Comparison of ENCODE assay signal across 8 cellular contexts in the genomic region with DNA sequence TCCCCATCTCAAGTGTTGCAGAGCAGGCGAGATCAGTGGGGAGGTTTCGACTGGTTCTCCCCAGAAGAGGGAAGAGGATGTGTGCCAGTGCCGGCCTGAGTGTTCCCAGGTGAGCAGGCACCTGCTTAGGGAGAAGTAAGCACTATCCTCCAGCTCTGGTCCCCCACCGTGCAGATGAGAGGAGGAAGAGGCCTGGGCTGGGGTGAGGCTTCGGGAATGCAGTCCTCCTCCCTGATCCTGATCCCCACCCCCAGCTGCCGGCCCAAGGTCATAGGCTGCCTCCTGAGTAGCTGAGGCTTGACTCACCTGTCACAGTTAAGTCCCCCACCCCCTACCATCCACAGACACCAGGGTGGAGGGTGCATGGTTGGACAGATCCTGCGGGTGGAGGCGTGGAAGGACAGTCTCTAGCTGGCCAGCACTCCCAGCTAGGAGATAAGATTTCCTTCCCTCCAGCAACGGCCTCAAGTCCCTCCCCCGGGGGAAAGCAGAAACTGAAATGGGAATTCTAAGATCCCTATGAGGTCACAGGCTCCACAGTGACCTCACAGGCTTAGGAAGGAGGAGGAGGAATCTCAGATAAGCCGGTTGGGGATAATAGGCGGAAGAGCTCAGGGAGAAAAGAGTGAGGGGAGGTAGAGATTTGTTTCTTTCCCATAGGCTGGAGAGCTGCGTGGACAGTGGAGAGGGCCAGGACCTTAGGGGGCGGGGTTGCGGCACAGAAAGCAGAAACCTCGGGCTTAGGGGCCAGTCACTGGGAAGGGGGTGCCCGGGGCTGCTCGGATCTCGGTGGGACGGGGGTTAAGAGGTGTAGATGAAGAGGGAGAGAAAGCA. TPM values are rescaled to one million over a fixed set of nuclear protein-coding genes. Genes with fewer than 3 reads are reported as not detected.
A peak's percentile ranks its signal among the peaks of the same experiment; 100 is the strongest.
DNase-seq lines count a peak whose midpoint lies in the region; ATAC-seq and TF ChIP-seq lines count a peak whose summit lies in the region.

No MANE protein-coding gene starts in this region.

- peaks cover 15% of the 10 kb centered on the region for H3K36me3 Mint-ChIP-seq in activated B cell treated with CpG ODN at 0.5 μM for 24 hours (ENCODE audit: low read depth)

- peak overlapping the region; percentile 93 for H3K4me3 Mint-ChIP-seq in activated B cell treated with CpG ODN at 0.5 μM for 24 hours

- H3K9me3 Mint-ChIP-seq in activated B cell treated with CpG ODN at 0.5 μM for 24 hours: no peaks in the 10 kb centered on the region

- peaks cover 26 to 31% (median 29%) of the 10 kb centered on the region in 11 experiments for H3K36me3 ChIP-seq in BLaER1 treated with 17β-estradiol and CSF1 and Interleukin-3, amounts not matched to agents 10 nM and 100 nM

- H3K27me3 ChIP-seq in BLaER1 treated with 17β-estradiol and CSF1 and Interleukin-3, amounts not matched to agents 10 nM and 100 nM: peaks cover 0 to 6% (median 2%) of the 10 kb centered on the region in 11 experiments; a peak in 6 of 22 replicates

- peak overlapping the region; percentile 84 to 99 (median 94) for H3K4me3 ChIP-seq in BLaER1 treated with 17β-estradiol and CSF1 and Interleukin-3, amounts not matched to agents 10 nM and 100 nM
- peak overlapping the region; percentile 97 for H3K4me3 ChIP-seq in fibroblast of villous mesenchyme (ENCODE audit: low read depth, low read length)

- TF ChIP-seq CTCF in activated B cell treated with CpG ODN at 0.5 μM for 24 hours (IDR thresholded peaks at IDR 0.05) (no peak), fibroblast of villous mesenchyme (IDR thresholded peaks at IDR 0.05; ENCODE audit: insufficient read depth, low read depth, low read length) (no peak), omental fat pad (IDR thresholded peaks at IDR 0.05) (no peak)

- POLR2A ChIA-PET in activated B cell treated with CpG ODN at 0.5 μM for 24 hours (lab: Charles Lee): interaction anchor here (0.6 to 5.4 kb wide), 36 partner anchors 10 to 1203 kb away, joined by 3 to 114 read pairs (median 6); a partner anchor contains a TSS

- peak overlapping the region; percentile 94 to 100 (median 99) for H3K4me2 ChIP-seq in BLaER1 treated with 17β-estradiol and CSF1 and Interleukin-3, amounts not matched to agents 10 nM and 100 nM

- H3K4me1 Mint-ChIP-seq in activated B cell treated with CpG ODN at 0.5 μM for 24 hours: peaks cover 38% of the 10 kb centered on the region

- ATAC-seq in activated B cell treated with CpG ODN at 0.5 μM for 24 hours (ENCODE audit: low read depth) (no peak), omental fat pad (ENCODE audit: low FRiP score) (peak; percentile 3)
- no peak for ATAC-seq in activated CD4-positive, CD25-positive, alpha-beta regulatory T cell treated with anti-CD3 and anti-CD28 coated beads, Interleukin-2, amount 50 U/mL, for 24 hours

- H4K20me1 ChIP-seq in BLaER1 treated with 17β-estradiol and CSF1 and Interleukin-3, amounts not matched to agents 10 nM and 100 nM: peaks cover 38 to 53% (median 50%) of the 10 kb centered on the region in 11 experiments

- H3K9me3 ChIP-seq in BLaER1 treated with 17β-estradiol and CSF1 and Interleukin-3, amounts not matched to agents 10 nM and 100 nM (replicated peaks in 1 of 11): no peaks in the 10 kb centered on the region

- H3K27ac Mint-ChIP-seq in activated B cell treated with CpG ODN at 0.5 μM for 24 hours: peak overlapping the region; percentile 96

- H3K4me1 ChIP-seq in BLaER1 treated with 17β-estradiol and CSF1 and Interleukin-3, amounts not matched to agents 10 nM and 100 nM: peaks cover 45 to 56% (median 51%) of the 10 kb centered on the region in 10 experiments

- H3K9ac ChIP-seq in BLaER1 treated with 17β-estradiol and CSF1 and Interleukin-3, amounts not matched to agents 10 nM and 100 nM: peak overlapping the region; percentile 90 to 98 (median 95)

- no peaks in the 10 kb centered on the region for H3K27me3 Mint-ChIP-seq in activated B cell treated with CpG ODN at 0.5 μM for 24 hours

- H3K27ac ChIP-seq in BLaER1 treated with 17β-estradiol and CSF1 and Interleukin-3, amounts not matched to agents 10 nM and 100 nM: peak overlapping the region; percentile 83 to 98 (median 94); a peak in 21 of 22 replicates

- DNase-seq in HK-2 (ENCODE audit: unreplicated experiment) (peak; percentile 75), activated B cell treated with CpG ODN at 0.5 μM for 24 hours (no peak), fibroblast of villous mesenchyme (ENCODE audit: low read depth) (peak; percentile 95), omental fat pad (ENCODE audit: low spot score) (no peak), SHP77 treated with DMSO at 0.1 percent for 48 hours (lab: John Stamatoyannopoulos, UW) (no peak)
- no peak for DNase-seq in activated CD8-positive, alpha-beta memory T cell treated with anti-CD3 and anti-CD28 coated beads, Interleukin-2, amount 50 U/mL, for 4 hours

- intact Hi-C loops in activated B cell treated with CpG ODN at 0.5 μM for 24 hours (cut with micrococcal nuclease): loop anchor here (1.0 to 5.0 kb wide), 4 partner anchors 41 to 1443 kb away; a partner anchor contains a TSS

- CTCF ChIA-PET in activated B cell treated with CpG ODN at 0.5 μM for 24 hours (lab: Charles Lee): interaction anchor here (1.4 to 3.8 kb wide), 5 partner anchors 21 to 106 kb away, joined by 3 to 23 read pairs (median 7); no protein-coding TSS in a partner anchor

RNA-seq across cellular contexts. Expression of a gene that starts 1.0 kb away (rescaled TPM):
- total RNA-seq in activated B cell treated with CpG ODN at 0.5 μM for 24 hours (137 and 174 TPM in 2 replicates), fibroblast of villous mesenchyme (22.5 and 31.9 TPM in 2 replicates), omental fat pad (100 to 1,000 TPM in 1 of 4 donors, 10 to 100 TPM in 3; 51.8 to 108 (median 55.7) TPM)

RNA-seq across cellular contexts. Expression of a gene that starts 1.2 kb away (rescaled TPM):
- total RNA-seq in activated B cell treated with CpG ODN at 0.5 μM for 24 hours (0.29 and 1.9 TPM in 2 replicates), fibroblast of villous mesenchyme (0.32 and 0.43 TPM in 2 replicates), omental fat pad (under 1 TPM in 1 of 4 donors, not detected in 3; 0.36 TPM)

RNA-seq across cellular contexts. Expression of a gene that starts 11.2 kb away (rescaled TPM):
- total RNA-seq in activated B cell treated with CpG ODN at 0.5 μM for 24 hours (13.8 and 24.1 TPM in 2 replicates), fibroblast of villous mesenchyme (0.32 TPM in 1 of 2 replicates, not detected in the other), omental fat pad (1 to 10 TPM in 3 of 4 donors, not detected in 1; 1.1 to 4.7 (median 1.7) TPM)

RNA-seq across cellular contexts. Expression of a gene that starts 17.3 kb away (rescaled TPM):
- total RNA-seq in activated B cell treated with CpG ODN at 0.5 μM for 24 hours: 5.4 and 5.8 TPM in 2 replicates
- 124 and 211 TPM in 2 replicates for total RNA-seq in fibroblast of villous mesenchyme
- 10 to 100 TPM; 20.6 to 87.2 (median 40.5) TPM for total RNA-seq in omental fat pad

RNA-seq across cellular contexts. Expression of a gene that starts 27.4 kb away (rescaled TPM):
- total RNA-seq in activated B cell treated with CpG ODN at 0.5 μM for 24 hours (10.5 and 11.9 TPM in 2 replicates), fibroblast of villous mesenchyme (5.2 and 7.1 TPM in 2 replicates), omental fat pad (1 to 10 TPM; 5.4 to 8.9 (median 7.2) TPM)

Comparison
In these comparisons a context has a peak if more than half of its experiments do, and no peak if none do; other contexts are left out.
1. DNase-seq: peak in HK-2 (single experiment) and fibroblast of villous mesenchyme (single experiment); none in activated B cell treated with CpG ODN at 0.5 μM for 24 hours (single experiment), omental fat pad (single experiment), activated CD8-positive, alpha-beta memory T cell treated with anti-CD3 and anti-CD28 coated beads, Interleukin-2, amount 50 U/mL, for 4 hours (single experiment) and SHP77 treated with DMSO at 0.1 percent for 48 hours (single experiment).